Comparison of ENCODE assay signal across 1 cellular context in genomic region chr1:168288311-168289052, GRCh38.
A peak's percentile ranks its signal among the peaks of the same experiment; 100 is the strongest.
TF ChIP-seq lines count a peak whose summit lies in the region.

No MANE protein-coding gene starts in this region.

TF ChIP-seq in K562, 482 proteins besides CTCF, POLR2A, EP300 and RAD21 (continued from another document and continues in another):
- TF ChIP-seq CLOCK (CRISPR knock-in tag; IDR thresholded peaks at IDR 0.05; ENCODE audit: borderline replicate concordance) (no peak), NFE2 (IDR thresholded peaks at IDR 0.05; ENCODE audit: low read depth) (peak; percentile 51; the same call in 1 of the 2 replicates), BRD4 (IDR thresholded peaks at IDR 0.05) (no peak), CBX8 (IDR thresholded peaks at IDR 0.05; ENCODE audit: borderline replicate concordance, extremely low read depth, low read depth, low read length, poor library complexity, severe bottlenecking) (no peak), RREB1 (CRISPR knock-in tag; IDR thresholded peaks at IDR 0.05) (no peak), XRCC4 (IDR thresholded peaks at IDR 0.05; ENCODE audit: extremely low read depth, insufficient read depth, insufficient read length) (no peak), NEUROD1 (IDR thresholded peaks at IDR 0.05; ENCODE audit: borderline replicate concordance, low read depth, low read length, partially characterized antibody) (peak; percentile 36), SMARCC2 (IDR thresholded peaks at IDR 0.05; ENCODE audit: low read depth) (peak; percentile 78; the same call in 1 of the 2 replicates), HSF4 (CRISPR knock-in tag; IDR thresholded peaks at IDR 0.05; ENCODE audit: borderline replicate concordance) (no peak), MLLT1 (IDR thresholded peaks at IDR 0.05) (peak in 1 of 2 experiments; percentile 97; a peak in 2 of 4 replicates), ZZZ3 (IDR thresholded peaks at IDR 0.05) (no peak), TAL1 (IDR thresholded peaks at IDR 0.05) (peak; percentile 96), EP400 (IDR thresholded peaks at IDR 0.05) (peak; percentile 37), CEBPZ (IDR thresholded peaks at IDR 0.05; ENCODE audit: borderline replicate concordance, low read depth, low read length) (no peak), CREB5 (CRISPR knock-in tag; IDR thresholded peaks at IDR 0.05) (no peak), ZNF644 (tag; IDR thresholded peaks at IDR 0.05; ENCODE audit: low read depth) (peak; percentile 56; the same call in 1 of the 2 replicates), ZNF57 (CRISPR knock-in tag; IDR thresholded peaks at IDR 0.05) (no peak), MAFK (IDR thresholded peaks at IDR 0.05; ENCODE audit: low read length) (no peak), MCM5 (IDR thresholded peaks at IDR 0.05; ENCODE audit: low read depth) (no peak), RBM22 (IDR thresholded peaks at IDR 0.05; ENCODE audit: low read depth, low read length, poor library complexity, severe bottlenecking) (no peak), ZNF217 (CRISPR knock-in tag; IDR thresholded peaks at IDR 0.05) (no peak), CBX3 (IDR thresholded peaks at IDR 0.05; ENCODE audit: borderline replicate concordance in 1 of 2, low read length in 2 of 2) (no peak), ZKSCAN1 (IDR thresholded peaks at IDR 0.05; ENCODE audit: low read depth, low read length) (no peak), SMAD4 (CRISPR knock-in tag; conservative IDR thresholded peaks at IDR 0.05) (peak; percentile 58; the same call in 1 of the 2 replicates)
- TF ChIP-seq, protein P1, sequence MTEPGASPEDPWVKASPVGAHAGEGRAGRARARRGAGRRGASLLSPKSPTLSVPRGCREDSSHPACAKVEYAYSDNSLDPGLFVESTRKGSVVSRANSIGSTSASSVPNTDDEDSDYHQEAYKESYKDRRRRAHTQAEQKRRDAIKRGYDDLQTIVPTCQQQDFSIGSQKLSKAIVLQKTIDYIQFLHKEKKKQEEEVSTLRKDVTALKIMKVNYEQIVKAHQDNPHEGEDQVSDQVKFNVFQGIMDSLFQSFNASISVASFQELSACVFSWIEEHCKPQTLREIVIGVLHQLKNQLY (CRISPR knock-in tag; conservative IDR thresholded peaks at IDR 0.05): no peak
- TF ChIP-seq, protein P2, sequence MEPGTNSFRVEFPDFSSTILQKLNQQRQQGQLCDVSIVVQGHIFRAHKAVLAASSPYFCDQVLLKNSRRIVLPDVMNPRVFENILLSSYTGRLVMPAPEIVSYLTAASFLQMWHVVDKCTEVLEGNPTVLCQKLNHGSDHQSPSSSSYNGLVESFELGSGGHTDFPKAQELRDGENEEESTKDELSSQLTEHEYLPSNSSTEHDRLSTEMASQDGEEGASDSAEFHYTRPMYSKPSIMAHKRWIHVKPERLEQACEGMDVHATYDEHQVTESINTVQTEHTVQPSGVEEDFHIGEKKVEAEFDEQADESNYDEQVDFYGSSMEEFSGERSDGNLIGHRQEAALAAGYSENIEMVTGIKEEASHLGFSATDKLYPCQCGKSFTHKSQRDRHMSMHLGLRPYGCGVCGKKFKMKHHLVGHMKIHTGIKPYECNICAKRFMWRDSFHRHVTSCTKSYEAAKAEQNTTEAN (CRISPR knock-in tag; IDR thresholded peaks at IDR 0.05): no peak
- TF ChIP-seq, protein P3, sequence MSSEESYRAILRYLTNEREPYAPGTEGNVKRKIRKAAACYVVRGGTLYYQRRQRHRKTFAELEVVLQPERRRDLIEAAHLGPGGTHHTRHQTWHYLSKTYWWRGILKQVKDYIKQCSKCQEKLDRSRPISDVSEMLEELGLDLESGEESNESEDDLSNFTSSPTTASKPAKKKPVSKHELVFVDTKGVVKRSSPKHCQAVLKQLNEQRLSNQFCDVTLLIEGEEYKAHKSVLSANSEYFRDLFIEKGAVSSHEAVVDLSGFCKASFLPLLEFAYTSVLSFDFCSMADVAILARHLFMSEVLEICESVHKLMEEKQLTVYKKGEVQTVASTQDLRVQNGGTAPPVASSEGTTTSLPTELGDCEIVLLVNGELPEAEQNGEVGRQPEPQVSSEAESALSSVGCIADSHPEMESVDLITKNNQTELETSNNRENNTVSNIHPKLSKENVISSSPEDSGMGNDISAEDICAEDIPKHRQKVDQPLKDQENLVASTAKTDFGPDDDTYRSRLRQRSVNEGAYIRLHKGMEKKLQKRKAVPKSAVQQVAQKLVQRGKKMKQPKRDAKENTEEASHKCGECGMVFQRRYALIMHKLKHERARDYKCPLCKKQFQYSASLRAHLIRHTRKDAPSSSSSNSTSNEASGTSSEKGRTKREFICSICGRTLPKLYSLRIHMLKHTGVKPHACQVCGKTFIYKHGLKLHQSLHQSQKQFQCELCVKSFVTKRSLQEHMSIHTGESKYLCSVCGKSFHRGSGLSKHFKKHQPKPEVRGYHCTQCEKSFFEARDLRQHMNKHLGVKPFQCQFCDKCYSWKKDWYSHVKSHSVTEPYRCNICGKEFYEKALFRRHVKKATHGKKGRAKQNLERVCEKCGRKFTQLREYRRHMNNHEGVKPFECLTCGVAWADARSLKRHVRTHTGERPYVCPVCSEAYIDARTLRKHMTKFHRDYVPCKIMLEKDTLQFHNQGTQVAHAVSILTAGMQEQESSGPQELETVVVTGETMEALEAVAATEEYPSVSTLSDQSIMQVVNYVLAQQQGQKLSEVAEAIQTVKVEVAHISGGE (CRISPR knock-in tag; IDR thresholded peaks at IDR 0.05): no peak; a peak in 1 of 6 replicates
- TF ChIP-seq, protein P4, sequence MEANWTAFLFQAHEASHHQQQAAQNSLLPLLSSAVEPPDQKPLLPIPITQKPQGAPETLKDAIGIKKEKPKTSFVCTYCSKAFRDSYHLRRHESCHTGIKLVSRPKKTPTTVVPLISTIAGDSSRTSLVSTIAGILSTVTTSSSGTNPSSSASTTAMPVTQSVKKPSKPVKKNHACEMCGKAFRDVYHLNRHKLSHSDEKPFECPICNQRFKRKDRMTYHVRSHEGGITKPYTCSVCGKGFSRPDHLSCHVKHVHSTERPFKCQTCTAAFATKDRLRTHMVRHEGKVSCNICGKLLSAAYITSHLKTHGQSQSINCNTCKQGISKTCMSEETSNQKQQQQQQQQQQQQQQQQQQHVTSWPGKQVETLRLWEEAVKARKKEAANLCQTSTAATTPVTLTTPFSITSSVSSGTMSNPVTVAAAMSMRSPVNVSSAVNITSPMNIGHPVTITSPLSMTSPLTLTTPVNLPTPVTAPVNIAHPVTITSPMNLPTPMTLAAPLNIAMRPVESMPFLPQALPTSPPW (CRISPR knock-in tag; IDR thresholded peaks at IDR 0.05): 0 out of 2 replicates have a peak, but pooled peaks have one; percentile 33
